8 cellular contexts compared by ENCODE assay signal in the genomic region with DNA sequence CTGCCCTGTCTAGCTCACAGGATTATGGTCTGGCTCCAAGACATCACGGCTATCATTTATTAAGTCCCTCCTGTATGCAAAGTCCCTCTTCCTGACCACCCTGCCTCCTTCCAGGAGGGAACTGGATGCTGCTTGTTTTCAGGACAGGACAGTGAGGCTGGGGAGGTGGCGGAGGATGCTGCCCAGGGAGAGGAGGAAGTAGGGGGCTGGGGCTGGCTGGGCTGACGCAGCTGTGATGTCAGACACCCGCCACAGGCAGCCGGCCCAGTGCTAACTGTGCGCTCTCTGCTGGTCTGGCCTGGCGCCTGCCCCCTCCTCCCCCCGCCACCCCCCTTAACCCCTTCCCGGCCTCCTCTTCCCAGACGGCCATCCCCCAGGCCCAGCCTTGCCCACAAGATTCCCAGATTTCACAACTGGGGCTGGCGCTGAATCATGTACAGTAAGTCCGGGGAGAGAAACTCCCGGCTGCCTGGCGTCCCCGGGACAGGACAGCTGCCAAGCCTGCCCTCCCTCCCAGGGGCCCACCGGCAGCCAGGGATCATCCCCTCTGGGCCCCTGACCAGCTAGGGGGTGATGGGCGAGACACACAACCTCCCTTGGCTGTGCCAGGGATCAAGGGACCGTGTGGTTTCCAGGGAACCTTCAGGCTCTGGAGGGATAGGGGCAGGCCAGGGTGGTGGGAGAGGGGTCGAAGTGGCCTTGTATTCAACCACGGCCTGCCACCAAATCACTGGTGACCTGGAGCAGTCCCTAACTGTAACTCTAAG.
A peak's percentile ranks its signal among the peaks of the same experiment; 100 is the strongest.
DNase-seq lines count a peak whose midpoint lies in the region; ATAC-seq, FAIRE-seq and TF ChIP-seq lines count a peak whose summit lies in the region.

No MANE protein-coding gene starts in this region.

- TF ChIP-seq CTCF in Peyer's patch (IDR thresholded peaks at IDR 0.05), result no peak
- TF ChIP-seq CTCF in mesothelial cell of epicardium (IDR thresholded peaks at IDR 0.05; ENCODE audit: unreplicated experiment), result no peak

- no peak overlapping the region for H3K4me3 ChIP-seq in Peyer's patch

- peaks cover 43% of the 10 kb centered on the region for H3K4me1 Mint-ChIP-seq in mesothelial cell of epicardium

- H3K4me3 Mint-ChIP-seq in mesothelial cell of epicardium, result peak overlapping the region; percentile 17

- H3K4me1 ChIP-seq in Peyer's patch, result peaks cover 0 to 51% (median 5%) of the 10 kb centered on the region in 4 donors

- peak; percentile 99 for DNase-seq in EL
- DNase-seq in Peyer's patch, result peak; percentile 42 to 85 (median 70)
- no peak for DNase-seq in epithelial cell of prostate (ENCODE audit: low read depth, low spot score)
- peak in 1 of 2 experiments; percentile 64 for DNase-seq in mesothelial cell of epicardium (ENCODE audit: low spot score in 2 of 2, unreplicated experiment in 2 of 2)
- peak; percentile 97 for DNase-seq in urothelium cell line (ENCODE audit: low spot score)

- peak; percentile 30 for FAIRE-seq in urothelium cell line (lab: Jason Lieb, UNC)

- H3K27me3 ChIP-seq in Peyer's patch, result no peaks in the 10 kb centered on the region

- ATAC-seq in HG02970 (IDR thresholded peaks at IDR 0.05; ENCODE audit: low FRiP score, unreplicated experiment), result no peak
- no peak for ATAC-seq in GM18520 (IDR thresholded peaks at IDR 0.05; ENCODE audit: unreplicated experiment)
- ATAC-seq in GM21423 (IDR thresholded peaks at IDR 0.05; ENCODE audit: unreplicated experiment), result no peak

- no peaks in the 10 kb centered on the region for H3K36me3 ChIP-seq in Peyer's patch

- H3K27ac ChIP-seq in Peyer's patch (peak overlapping the region; percentile 60 to 95 (median 76)), epithelial cell of prostate (peak overlapping the region; percentile 62)

- H3K9me3 ChIP-seq in Peyer's patch, result no peaks in the 10 kb centered on the region

- H3K36me3 Mint-ChIP-seq in mesothelial cell of epicardium, result no peaks in the 10 kb centered on the region

- H3K27me3 Mint-ChIP-seq in mesothelial cell of epicardium (ENCODE audit: low read depth), result no peaks in the 10 kb centered on the region

- TF ChIP-seq POLR2A in Peyer's patch (IDR thresholded peaks at IDR 0.05), result peak in 1 of 2 donors; percentile 37

- H3K9me3 Mint-ChIP-seq in mesothelial cell of epicardium, result no peaks in the 10 kb centered on the region

- peak overlapping the region; percentile 96 for H3K27ac Mint-ChIP-seq in mesothelial cell of epicardium
